8 cellular contexts compared by ENCODE assay signal in the genomic region with DNA sequence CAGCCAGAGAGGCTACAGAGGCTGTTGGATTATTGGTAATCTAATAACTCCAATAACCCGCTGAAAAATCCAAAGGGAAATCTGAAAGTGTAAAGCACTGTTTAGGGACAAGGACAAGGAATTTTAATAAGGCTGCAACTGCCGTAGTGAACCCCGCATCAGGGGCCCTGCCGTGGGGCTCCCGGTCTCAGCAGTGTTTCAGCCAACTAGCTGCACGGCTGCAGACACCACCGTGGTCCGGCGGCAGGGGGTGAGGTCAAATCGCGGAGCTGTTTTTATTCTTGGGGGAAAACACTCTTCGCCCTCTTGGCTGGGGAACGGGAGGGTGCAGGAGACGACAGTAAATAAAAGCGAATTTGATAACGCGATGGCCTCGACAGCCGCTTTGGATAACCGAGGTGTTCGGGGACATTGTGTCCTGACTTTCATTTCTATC. TPM values are rescaled to one million over a fixed set of nuclear protein-coding genes. Genes with fewer than 3 reads are reported as not detected.
DNase-seq lines count a peak whose midpoint lies in the region; ATAC-seq and TF ChIP-seq lines count a peak whose summit lies in the region.

No MANE protein-coding gene starts in this region.

- H3K9me3 ChIP-seq in mesenchymal stem cell (ENCODE audit: control insufficient read depth, low read length) (no peaks in the 10 kb centered on the region), suprapubic skin (no peaks in the 10 kb centered on the region)

- POLR2A ChIA-PET in RWPE1 (lab: Yijun Ruan, JAX; ENCODE audit: low non-redundant PET) = no interaction called here

- H3K4me1 ChIP-seq in mesenchymal stem cell (ENCODE audit: control insufficient read depth, insufficient read depth, low read depth, low read length) (peaks cover 22% of the 10 kb centered on the region), suprapubic skin (peaks cover 66% of the 10 kb centered on the region)

- H3K36me3 ChIP-seq in mesenchymal stem cell (ENCODE audit: control insufficient read depth in 1 of 2, insufficient read depth in 2 of 2, low read depth in 1 of 2, low read length in 2 of 2) = peaks cover 0 to 7% of the 10 kb centered on the region in 2 experiments
- peaks cover 6% of the 10 kb centered on the region for H3K36me3 ChIP-seq in suprapubic skin

- no peak for TF ChIP-seq POLR2A in suprapubic skin (IDR thresholded peaks at IDR 0.05)

- no peak overlapping the region for H3K14ac ChIP-seq in mesenchymal stem cell (ENCODE audit: low read length in 2 of 2)

- CTCF ChIA-PET in RWPE1 (lab: Yijun Ruan, JAX) = interaction anchor here (0.7 to 3.9 kb wide), 9 partner anchors 233 to 1308 kb away, joined by 3 to 87 read pairs (median 4); no protein-coding TSS in a partner anchor

- H2BK15ac ChIP-seq in mesenchymal stem cell (ENCODE audit: low read depth, poor library complexity, severe bottlenecking) = no peak overlapping the region

- H3K27ac ChIP-seq in RWPE1 (peak overlapping the region; percentile 97), mesenchymal stem cell (ENCODE audit: low read length, poor library complexity, severe bottlenecking) (peak overlapping the region; percentile 84), suprapubic skin (peak overlapping the region; percentile 100)

- no peak overlapping the region for H3K23ac ChIP-seq in mesenchymal stem cell (ENCODE audit: low read length in 2 of 2)

- peaks cover 34 to 41% of the 10 kb centered on the region in 2 donors for H3K36me3 Mint-ChIP-seq in CD14-positive monocyte
- H3K36me3 Mint-ChIP-seq in central memory CD8-positive, alpha-beta T cell (ENCODE audit: insufficient read depth) = peaks cover 53% of the 10 kb centered on the region

- H3K79me1 ChIP-seq in mesenchymal stem cell (replicated peaks; ENCODE audit: low read length, poor library complexity, severe bottlenecking) = peaks cover 15% of the 10 kb centered on the region

- peaks cover 45% of the 10 kb centered on the region for H3K4me1 Mint-ChIP-seq in CD14-positive monocyte
- peaks cover 65% of the 10 kb centered on the region for H3K4me1 Mint-ChIP-seq in central memory CD8-positive, alpha-beta T cell

- DNase-seq in CD14-positive monocyte (ENCODE audit: low spot score) = no peak
- peak; percentile 38 for DNase-seq in RWPE1 (ENCODE audit: low spot score)
- no peak for DNase-seq in central memory CD8-positive, alpha-beta T cell (ENCODE audit: low spot score in 2 of 2)
- DNase-seq in mesenchymal stem cell = no peak
- DNase-seq in suprapubic skin (ENCODE audit: low spot score in 2 of 2) = peak; percentile 86 to 87
- no peak for DNase-seq in A172 (ENCODE audit: low spot score)
- DNase-seq in DMS114 treated with DMSO at 0.1 percent for 48 hours (lab: John Stamatoyannopoulos, UW; ENCODE audit: unreplicated experiment) = no peak

- H3K18ac ChIP-seq in mesenchymal stem cell (ENCODE audit: low read depth in 1 of 2, low read length in 2 of 2) = peak overlapping the region; percentile 85 to 90

- intact Hi-C loops in CD14-positive monocyte (cut with micrococcal nuclease) = loop anchor here (2.0 to 10.0 kb wide), 2 partner anchors 1086 to 1214 kb away; no protein-coding TSS in a partner anchor

- no peak overlapping the region for H2AK5ac ChIP-seq in mesenchymal stem cell (ENCODE audit: low read length, severe bottlenecking)

- peaks cover 0 to 9% (median 3%) of the 10 kb centered on the region in 3 donors for H3K27me3 Mint-ChIP-seq in CD14-positive monocyte (ENCODE audit: low read depth in 3 of 3)
- no peaks in the 10 kb centered on the region for H3K27me3 Mint-ChIP-seq in central memory CD8-positive, alpha-beta T cell

- H3K9ac ChIP-seq in mesenchymal stem cell (ENCODE audit: low read length) = peak overlapping the region; percentile 100

- TF ChIP-seq EP300 in suprapubic skin (IDR thresholded peaks at IDR 0.05) = no peak

- peak overlapping the region in 1 of 2 experiments; percentile 42 for H3K4ac ChIP-seq in mesenchymal stem cell (ENCODE audit: low read depth in 1 of 2, low read length in 2 of 2)

- peak overlapping the region; percentile 95 to 100 for H3K4me3 Mint-ChIP-seq in CD14-positive monocyte
- H3K4me3 Mint-ChIP-seq in central memory CD8-positive, alpha-beta T cell = peak overlapping the region; percentile 100

- no peak overlapping the region for H4K91ac ChIP-seq in mesenchymal stem cell (ENCODE audit: low read length)

- ATAC-seq in central memory CD8-positive, alpha-beta T cell (replicated peaks; ENCODE audit: extremely low read depth, poor library complexity, severe bottlenecking) = no peak
- ATAC-seq in HG02798 (IDR thresholded peaks at IDR 0.05; ENCODE audit: poor library complexity, unreplicated experiment) = no peak

- H3K9me3 Mint-ChIP-seq in CD14-positive monocyte = peaks cover 0 to 2% (median 0%) of the 10 kb centered on the region in 7 donors
- no peaks in the 10 kb centered on the region for H3K9me3 Mint-ChIP-seq in central memory CD8-positive, alpha-beta T cell

- WGBS in mesenchymal stem cell = 2% methylated on average over 21 of the region's 21 CpGs
- WGBS in suprapubic skin = 2% methylated on average over 21 of the region's 21 CpGs

- peak overlapping the region; percentile 68 to 93 for H2BK12ac ChIP-seq in mesenchymal stem cell (ENCODE audit: low read length in 2 of 2)

- H3K27me3 ChIP-seq in mesenchymal stem cell (ENCODE audit: control insufficient read depth in 1 of 2, insufficient read depth in 1 of 2, low read length in 2 of 2) = no peaks in the 10 kb centered on the region
- no peaks in the 10 kb centered on the region for H3K27me3 ChIP-seq in suprapubic skin

- H3K4me3 ChIP-seq in mesenchymal stem cell (ENCODE audit: insufficient read depth in 1 of 2, low read depth in 1 of 2, low read length in 2 of 2) (peak overlapping the region; percentile 43 to 86), suprapubic skin (peak overlapping the region; percentile 93)

- H3K4me2 ChIP-seq in mesenchymal stem cell (ENCODE audit: low read length, poor library complexity, severe bottlenecking) = peak overlapping the region; percentile 87

- H2BK120ac ChIP-seq in mesenchymal stem cell (ENCODE audit: low read depth, low read length) = peak overlapping the region; percentile 71

- peak overlapping the region; percentile 99 to 100 (median 100) for H3K27ac Mint-ChIP-seq in CD14-positive monocyte
- H3K27ac Mint-ChIP-seq in central memory CD8-positive, alpha-beta T cell (ENCODE audit: low read depth) = peak overlapping the region; percentile 99

- H2AFZ ChIP-seq in mesenchymal stem cell (ENCODE audit: low read depth, low read length) = no peak overlapping the region

- peak; percentile 1 for TF ChIP-seq CTCF in CD14-positive monocyte (IDR thresholded peaks at IDR 0.05)
- no peak for TF ChIP-seq CTCF in RWPE1 (conservative IDR thresholded peaks at IDR 0.05; ENCODE audit: low read depth)
- TF ChIP-seq CTCF in suprapubic skin (IDR thresholded peaks at IDR 0.05) = no peak

- H4K8ac ChIP-seq in mesenchymal stem cell (ENCODE audit: low read length) = no peak overlapping the region

- no peak overlapping the region for H2BK5ac ChIP-seq in mesenchymal stem cell (ENCODE audit: low read depth, low read length, poor library complexity, severe bottlenecking)

RNA-seq across cellular contexts. Expression of gene BCL6, which starts 6.1 kb away (rescaled TPM):
- polyA plus RNA-seq in CD14-positive monocyte = 10 to 100 TPM; 33.2 to 34.9 TPM
- polyA plus RNA-seq in mesenchymal stem cell (2013, experiment 1 of 2) = 20.5 TPM
- 18.5 TPM for polyA plus RNA-seq in mesenchymal stem cell (2013, experiment 2 of 2)
- total RNA-seq in suprapubic skin = 100 to 1,000 TPM; 203 to 661 (median 285) TPM
- total RNA-seq in A172 (2014; rRNA removed; shearing (Covaris generic)) = 3.2 and 4.6 TPM in 2 replicates

RNA-seq across cellular contexts. Expression of gene RTP2, which starts 36.8 kb away (rescaled TPM):
- polyA plus RNA-seq in CD14-positive monocyte = not detected
- not detected for polyA plus RNA-seq in mesenchymal stem cell (2013, experiment 1 of 2)
- polyA plus RNA-seq in mesenchymal stem cell (2013, experiment 2 of 2) = not detected
- not detected for total RNA-seq in suprapubic skin
- total RNA-seq in A172 (2014; rRNA removed; shearing (Covaris generic)) = not detected in 2 replicates

Comparison
In these comparisons a context has a peak if more than half of its experiments do, and no peak if none do; other contexts are left out.
1. DNase-seq: peak in RWPE1 (single experiment) and suprapubic skin (2 of 2); none in CD14-positive monocyte (single experiment), central memory CD8-positive, alpha-beta T cell (0 of 2), mesenchymal stem cell (single experiment), A172 (single experiment) and DMS114 treated with DMSO at 0.1 percent for 48 hours (single experiment).
2. RNA of gene BCL6, which starts 6.1 kb away (total RNA-seq): 203 to 661 TPM in suprapubic skin; 3.2 to 4.6 TPM in A172; every median in the first group is over 10 times any median in the second.
3. Peak in every context shown above with its lines, with median percentiles within 50 percentile points of each other: H3K27ac ChIP-seq.